In the genomic region with DNA sequence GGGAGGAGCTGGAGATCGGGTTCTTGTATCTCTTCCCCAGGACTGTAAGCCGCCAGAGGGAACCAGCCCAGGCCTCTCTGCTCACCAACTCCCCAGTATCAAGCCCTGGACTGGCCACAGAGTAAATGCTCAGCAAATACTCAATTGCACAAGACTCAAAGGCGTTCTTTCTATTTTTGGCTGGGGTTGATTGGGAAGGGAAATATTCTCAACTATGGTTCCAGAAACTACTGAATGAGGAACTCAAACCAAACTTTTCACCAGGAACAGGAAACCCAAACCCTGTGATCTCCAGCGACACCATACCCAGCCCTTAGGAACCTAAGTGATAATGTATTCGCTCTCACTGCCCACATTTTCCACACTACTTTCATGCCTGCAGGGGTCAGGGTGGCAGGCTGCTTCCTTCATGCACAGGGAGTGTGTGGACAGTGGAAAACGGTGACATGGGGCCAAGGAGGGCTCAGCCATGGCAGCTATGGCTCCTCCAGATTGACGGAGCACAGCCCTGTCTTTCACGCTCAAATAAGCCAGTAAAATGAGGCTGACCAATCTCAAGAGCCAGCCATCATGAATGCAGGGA, we compare ENCODE assay signal across 14 cellular contexts.
DNase-seq lines count a peak whose midpoint lies in the region; ATAC-seq and TF ChIP-seq lines count a peak whose summit lies in the region.
"Had no signal": no experiment of that assay in that cellular context is flagged by ENCODE, and none has a peak within 500 bp of the region (broad histone marks: within the 10 kb centered on the region; RNA-seq: fewer than 3 reads in every experiment).

No MANE protein-coding gene starts in this region.

- H3K27ac Mint-ChIP-seq in GM23338 (no peak overlapping the region), progenitor cell of endocrine pancreas (peak overlapping the region; percentile 42)
- H3K27ac Mint-ChIP-seq in activated naive CD4-positive, alpha-beta T cell treated with anti-CD3 and anti-CD28 coated beads for 36 hours: no peak overlapping the region
- H3K27ac Mint-ChIP-seq: activated CD8-positive, alpha-beta T cell treated with anti-CD3 and anti-CD28 coated beads for 36 hours; activated naive CD4-positive, alpha-beta T cell treated with anti-CD3 and anti-CD28 coated beads, Interleukin-2, amount 50 U/mL, for 24 hours; T-helper 2 cell treated with Interferon-gamma antibody and Interleukin-4, amounts not matched to agents 5 μg/mL and 100 μg/mL, for 36 hours had no signal

- H3K9me3 Mint-ChIP-seq in GM23338 (no peaks in the 10 kb centered on the region; the same call in 1 of the 3 replicates), progenitor cell of endocrine pancreas (ENCODE audit: low read depth) (no peaks in the 10 kb centered on the region)
- no peaks in the 10 kb centered on the region for H3K9me3 Mint-ChIP-seq in activated naive CD4-positive, alpha-beta T cell treated with anti-CD3 and anti-CD28 coated beads for 36 hours
- H3K9me3 Mint-ChIP-seq: activated naive CD4-positive, alpha-beta T cell treated with anti-CD3 and anti-CD28 coated beads, Interleukin-2, amount 50 U/mL, for 24 hours; T-helper 2 cell treated with Interferon-gamma antibody and Interleukin-4, amounts not matched to agents 5 μg/mL and 100 μg/mL, for 36 hours had no signal

- H4K20me1 ChIP-seq in GM23338 (replicated peaks; ENCODE audit: insufficient read depth): no peaks in the 10 kb centered on the region

- peaks cover 1% of the 10 kb centered on the region for H3K27me3 Mint-ChIP-seq in GM23338 (ENCODE audit: insufficient read depth, low read depth, poor library complexity)
- H3K27me3 Mint-ChIP-seq in progenitor cell of endocrine pancreas: peaks cover 31% of the 10 kb centered on the region
- H3K27me3 Mint-ChIP-seq in activated naive CD4-positive, alpha-beta T cell treated with anti-CD3 and anti-CD28 coated beads for 36 hours (ENCODE audit: low read depth): no peaks in the 10 kb centered on the region
- H3K27me3 Mint-ChIP-seq: activated CD8-positive, alpha-beta T cell treated with anti-CD3 and anti-CD28 coated beads for 36 hours; activated naive CD4-positive, alpha-beta T cell treated with anti-CD3 and anti-CD28 coated beads, Interleukin-2, amount 50 U/mL, for 24 hours had no signal

- intact Hi-C loops in left cardiac atrium (cut with DNase I): no loop called here
- intact Hi-C loops in activated naive CD4-positive, alpha-beta T cell treated with anti-CD3 and anti-CD28 coated beads for 36 hours (cut with micrococcal nuclease): no loop called here

- H3K36me3 Mint-ChIP-seq in GM23338 (ENCODE audit: low read depth) (0 out of 3 replicates have a peak, but pooled peaks cover 4% of the 10 kb centered on the region), progenitor cell of endocrine pancreas (ENCODE audit: insufficient read depth) (no peaks in the 10 kb centered on the region)
- H3K36me3 Mint-ChIP-seq in activated naive CD4-positive, alpha-beta T cell treated with anti-CD3 and anti-CD28 coated beads for 36 hours (ENCODE audit: low read depth): no peaks in the 10 kb centered on the region
- H3K36me3 Mint-ChIP-seq: activated naive CD4-positive, alpha-beta T cell treated with anti-CD3 and anti-CD28 coated beads, Interleukin-2, amount 50 U/mL, for 24 hours had no signal

- no peak for TF ChIP-seq CTCF in GM23338 (conservative IDR thresholded peaks at IDR 0.05; ENCODE audit: low read depth in 2 of 2)
- no peak for TF ChIP-seq CTCF in VCaP (conservative IDR thresholded peaks at IDR 0.05)
- TF ChIP-seq CTCF in progenitor cell of endocrine pancreas (IDR thresholded peaks at IDR 0.05; ENCODE audit: unreplicated experiment): no peak

- H3K4me3 ChIP-seq in GM23338: no peak overlapping the region

- H3K27me3 ChIP-seq in GM23338 (ENCODE audit: insufficient read depth): no peaks in the 10 kb centered on the region

- ATAC-seq in GM23338 (peak; percentile 27; the same call in 2 of the 3 replicates), left cardiac atrium (peak; percentile 69 to 81), GM19455 (IDR thresholded peaks at IDR 0.05; ENCODE audit: unreplicated experiment) (no peak)
- ATAC-seq: activated CD8-positive, alpha-beta T cell treated with anti-CD3 and anti-CD28 coated beads for 36 hours had no signal

- H3K4me1 Mint-ChIP-seq in GM23338 (peaks cover 10% of the 10 kb centered on the region), progenitor cell of endocrine pancreas (ENCODE audit: low read depth) (peaks cover 15% of the 10 kb centered on the region)
- no peaks in the 10 kb centered on the region for H3K4me1 Mint-ChIP-seq in activated naive CD4-positive, alpha-beta T cell treated with anti-CD3 and anti-CD28 coated beads for 36 hours (ENCODE audit: low read depth)
- H3K4me1 Mint-ChIP-seq: activated naive CD4-positive, alpha-beta T cell treated with anti-CD3 and anti-CD28 coated beads, Interleukin-2, amount 50 U/mL, for 24 hours had no signal

- H3K4me1 ChIP-seq in GM23338 (ENCODE audit: insufficient read depth): peaks cover 5% of the 10 kb centered on the region; the same call in 1 of the 2 replicates

- no peak overlapping the region for H2AFZ ChIP-seq in GM23338

- H3K9me2 ChIP-seq in GM23338 (ENCODE audit: insufficient read depth): no peaks in the 10 kb centered on the region

- H3K36me3 ChIP-seq in GM23338 (ENCODE audit: insufficient read depth): no peaks in the 10 kb centered on the region

- H3K79me2 ChIP-seq in GM23338 (replicated peaks; ENCODE audit: insufficient read depth): no peaks in the 10 kb centered on the region

- CTCF ChIA-PET in activated naive CD4-positive, alpha-beta T cell treated with anti-CD3 and anti-CD28 coated beads for 36 hours (lab: Charles Lee): no interaction called here

- H3K27ac ChIP-seq in GM23338 (ENCODE audit: low read depth) (no peak overlapping the region), VCaP (0 out of 2 replicates have a peak overlapping the region, but pooled peaks have one; percentile 1)

- no peak overlapping the region for H3K4me2 ChIP-seq in GM23338

- H3F3A ChIP-seq in GM23338 (replicated peaks; ENCODE audit: low read depth): no peaks in the 10 kb centered on the region

- DNase-seq in GM23338 (ENCODE audit: low spot score): no peak
- peak; percentile 44 for DNase-seq in left cardiac atrium
- DNase-seq in progenitor cell of endocrine pancreas (ENCODE audit: low spot score, unreplicated experiment): no peak
- no peak for DNase-seq in activated naive CD4-positive, alpha-beta T cell treated with anti-CD3 and anti-CD28 coated beads for 36 hours
- no peak for DNase-seq in activated CD4-positive, alpha-beta T cell treated with anti-CD3 and anti-CD28 coated beads for 1 hour
- no peak for DNase-seq in T-helper 2 cell
- DNase-seq: activated CD8-positive, alpha-beta T cell treated with anti-CD3 and anti-CD28 coated beads for 36 hours; cortex of kidney; islet precursor cell; PC-3 had no signal

- no peak overlapping the region for H3K4me3 Mint-ChIP-seq in GM23338
- H3K4me3 Mint-ChIP-seq in progenitor cell of endocrine pancreas (ENCODE audit: low read depth): no peak overlapping the region
- no peak overlapping the region for H3K4me3 Mint-ChIP-seq in activated naive CD4-positive, alpha-beta T cell treated with anti-CD3 and anti-CD28 coated beads for 36 hours
- H3K4me3 Mint-ChIP-seq: activated CD8-positive, alpha-beta T cell treated with anti-CD3 and anti-CD28 coated beads for 36 hours; activated naive CD4-positive, alpha-beta T cell treated with anti-CD3 and anti-CD28 coated beads, Interleukin-2, amount 50 U/mL, for 24 hours; T-helper 2 cell treated with Interferon-gamma antibody and Interleukin-4, amounts not matched to agents 5 μg/mL and 100 μg/mL, for 36 hours had no signal

TF ChIP-seq in GM23338, 12 proteins besides CTCF, POLR2A, EP300 and RAD21:
- TF ChIP-seq NANOG (IDR thresholded peaks at IDR 0.05; ENCODE audit: borderline replicate concordance) (no peak), EZH2 (IDR thresholded peaks at IDR 0.05; ENCODE audit: low read depth, unreplicated experiment) (no peak), EZH2phosphoT487 (IDR thresholded peaks at IDR 0.05; ENCODE audit: unreplicated experiment) (no peak), ZNF114 (CRISPR knock-in tag; IDR thresholded peaks at IDR 0.05) (no peak)
- TF ChIP-seq, protein P1, sequence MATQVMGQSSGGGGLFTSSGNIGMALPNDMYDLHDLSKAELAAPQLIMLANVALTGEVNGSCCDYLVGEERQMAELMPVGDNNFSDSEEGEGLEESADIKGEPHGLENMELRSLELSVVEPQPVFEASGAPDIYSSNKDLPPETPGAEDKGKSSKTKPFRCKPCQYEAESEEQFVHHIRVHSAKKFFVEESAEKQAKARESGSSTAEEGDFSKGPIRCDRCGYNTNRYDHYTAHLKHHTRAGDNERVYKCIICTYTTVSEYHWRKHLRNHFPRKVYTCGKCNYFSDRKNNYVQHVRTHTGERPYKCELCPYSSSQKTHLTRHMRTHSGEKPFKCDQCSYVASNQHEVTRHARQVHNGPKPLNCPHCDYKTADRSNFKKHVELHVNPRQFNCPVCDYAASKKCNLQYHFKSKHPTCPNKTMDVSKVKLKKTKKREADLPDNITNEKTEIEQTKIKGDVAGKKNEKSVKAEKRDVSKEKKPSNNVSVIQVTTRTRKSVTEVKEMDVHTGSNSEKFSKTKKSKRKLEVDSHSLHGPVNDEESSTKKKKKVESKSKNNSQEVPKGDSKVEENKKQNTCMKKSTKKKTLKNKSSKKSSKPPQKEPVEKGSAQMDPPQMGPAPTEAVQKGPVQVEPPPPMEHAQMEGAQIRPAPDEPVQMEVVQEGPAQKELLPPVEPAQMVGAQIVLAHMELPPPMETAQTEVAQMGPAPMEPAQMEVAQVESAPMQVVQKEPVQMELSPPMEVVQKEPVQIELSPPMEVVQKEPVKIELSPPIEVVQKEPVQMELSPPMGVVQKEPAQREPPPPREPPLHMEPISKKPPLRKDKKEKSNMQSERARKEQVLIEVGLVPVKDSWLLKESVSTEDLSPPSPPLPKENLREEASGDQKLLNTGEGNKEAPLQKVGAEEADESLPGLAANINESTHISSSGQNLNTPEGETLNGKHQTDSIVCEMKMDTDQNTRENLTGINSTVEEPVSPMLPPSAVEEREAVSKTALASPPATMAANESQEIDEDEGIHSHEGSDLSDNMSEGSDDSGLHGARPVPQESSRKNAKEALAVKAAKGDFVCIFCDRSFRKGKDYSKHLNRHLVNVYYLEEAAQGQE (IDR thresholded peaks at IDR 0.05; ENCODE audit: unreplicated experiment): no peak
- TF ChIP-seq, protein P2, sequence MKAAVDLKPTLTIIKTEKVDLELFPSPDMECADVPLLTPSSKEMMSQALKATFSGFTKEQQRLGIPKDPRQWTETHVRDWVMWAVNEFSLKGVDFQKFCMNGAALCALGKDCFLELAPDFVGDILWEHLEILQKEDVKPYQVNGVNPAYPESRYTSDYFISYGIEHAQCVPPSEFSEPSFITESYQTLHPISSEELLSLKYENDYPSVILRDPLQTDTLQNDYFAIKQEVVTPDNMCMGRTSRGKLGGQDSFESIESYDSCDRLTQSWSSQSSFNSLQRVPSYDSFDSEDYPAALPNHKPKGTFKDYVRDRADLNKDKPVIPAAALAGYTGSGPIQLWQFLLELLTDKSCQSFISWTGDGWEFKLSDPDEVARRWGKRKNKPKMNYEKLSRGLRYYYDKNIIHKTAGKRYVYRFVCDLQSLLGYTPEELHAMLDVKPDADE (IDR thresholded peaks at IDR 0.05): no peak
